Comparison of ENCODE assay signal across 20 cellular contexts in genomic region chr11:71431271-71431670, GRCh38. TPM values are rescaled to one million over a fixed set of nuclear protein-coding genes. Genes with fewer than 3 reads are reported as not detected.
DNase-seq lines count a peak whose midpoint lies in the region; ATAC-seq and TF ChIP-seq lines count a peak whose summit lies in the region.
"Had no signal": no experiment of that assay in that cellular context is flagged by ENCODE, and none has a peak within 500 bp of the region (broad histone marks: within the 10 kb centered on the region; RNA-seq: fewer than 3 reads in every experiment).

No MANE protein-coding gene starts in this region.

- TF ChIP-seq CTCF in mesothelial cell of epicardium (IDR thresholded peaks at IDR 0.05; ENCODE audit: unreplicated experiment) = no peak

- no peak for TF ChIP-seq POLR2A in erythroblast (IDR thresholded peaks at IDR 0.05; ENCODE audit: low read length)

- peaks cover 0 to 6% of the 10 kb centered on the region in 2 donors for H3K27me3 Mint-ChIP-seq in stimulated activated naive B cell treated with anti-CD40 and anti-IgM and Interleukin-4, amounts not matched to agents 10 μg/mL and 1 μg/mL and 100 μg/mL, for 72 hours
- H3K27me3 Mint-ChIP-seq in mesothelial cell of epicardium (ENCODE audit: low read depth) = no peaks in the 10 kb centered on the region
- H3K27me3 Mint-ChIP-seq: IgD-negative memory B cell had no signal

- peaks cover 10 to 19% of the 10 kb centered on the region in 2 donors for H3K4me1 Mint-ChIP-seq in stimulated activated naive B cell treated with anti-CD40 and anti-IgM and Interleukin-4, amounts not matched to agents 10 μg/mL and 1 μg/mL and 100 μg/mL, for 72 hours
- H3K4me1 Mint-ChIP-seq in mesothelial cell of epicardium = peaks cover 2% of the 10 kb centered on the region

- no peaks in the 10 kb centered on the region for H3K27me3 ChIP-seq in layer of hippocampus (ENCODE audit: control insufficient read depth, insufficient read depth, low read length)
- H3K27me3 ChIP-seq: BLaER1, SJCRH30 had no signal

- H3K27ac ChIP-seq in layer of hippocampus (ENCODE audit: low read depth, low read length) = peak overlapping the region; percentile 42
- H3K27ac ChIP-seq: BLaER1, SJCRH30 had no signal

- DNase-seq in activated effector memory CD4-positive, alpha-beta T cell treated with anti-CD3 and anti-CD28 coated beads, Interleukin-2, amount 50 U/mL, for 16 hours = peak; percentile 42
- DNase-seq in activated effector memory CD4-positive, alpha-beta T cell treated with Interleukin-2 at 50 U/mL for 16 hours = no peak
- no peak for DNase-seq in stimulated activated naive B cell treated with anti-CD40 and anti-IgM and Interleukin-4, amounts not matched to agents 10 μg/mL and 1 μg/mL and 100 μg/mL, for 72 hours
- no peak for DNase-seq in erythroblast (lab: John Stamatoyannopoulos, UW)
- DNase-seq in mesothelial cell of epicardium (ENCODE audit: low spot score in 2 of 2, unreplicated experiment in 2 of 2) = no peak
- DNase-seq in middle frontal gyrus (ENCODE audit: extremely low spot score, low spot score) = no peak
- DNase-seq: ACHN; CD4-positive, alpha-beta memory T cell; DMS153; Karpas-422; NCI-H1694; NCI-H2081; NCI-H2171; NCI-H524 treated with DMSO at 0.1 percent for 48 hours; NCI-H82; SJCRH30 had no signal

- H3K9me3 Mint-ChIP-seq in stimulated activated naive B cell treated with anti-CD40 and anti-IgM and Interleukin-4, amounts not matched to agents 10 μg/mL and 1 μg/mL and 100 μg/mL, for 72 hours = peaks cover 0 to 1% of the 10 kb centered on the region in 2 donors
- H3K9me3 Mint-ChIP-seq in mesothelial cell of epicardium = peaks cover 16% of the 10 kb centered on the region
- H3K9me3 Mint-ChIP-seq: IgD-negative memory B cell had no signal

- peaks cover 20 to 26% of the 10 kb centered on the region in 2 donors for H3K36me3 Mint-ChIP-seq in stimulated activated naive B cell treated with anti-CD40 and anti-IgM and Interleukin-4, amounts not matched to agents 10 μg/mL and 1 μg/mL and 100 μg/mL, for 72 hours
- peaks cover 14% of the 10 kb centered on the region for H3K36me3 Mint-ChIP-seq in mesothelial cell of epicardium
- H3K36me3 Mint-ChIP-seq: IgD-negative memory B cell had no signal

- no peak for ATAC-seq in stimulated activated naive B cell treated with anti-CD40 and anti-IgM and Interleukin-4, amounts not matched to agents 10 μg/mL and 1 μg/mL and 100 μg/mL, for 72 hours (replicated peaks)
- ATAC-seq in HG03571 (IDR thresholded peaks at IDR 0.05; ENCODE audit: unreplicated experiment) = no peak

- H3K27ac Mint-ChIP-seq in stimulated activated naive B cell treated with anti-CD40 and anti-IgM and Interleukin-4, amounts not matched to agents 10 μg/mL and 1 μg/mL and 100 μg/mL, for 72 hours = peak overlapping the region; percentile 31
- H3K27ac Mint-ChIP-seq in mesothelial cell of epicardium = no peak overlapping the region
- H3K27ac Mint-ChIP-seq: CD4-positive, alpha-beta memory T cell; IgD-negative memory B cell had no signal

- no peak overlapping the region for H3K4me3 Mint-ChIP-seq in stimulated activated naive B cell treated with anti-CD40 and anti-IgM and Interleukin-4, amounts not matched to agents 10 μg/mL and 1 μg/mL and 100 μg/mL, for 72 hours
- H3K4me3 Mint-ChIP-seq in mesothelial cell of epicardium = no peak overlapping the region
- H3K4me3 Mint-ChIP-seq: CD4-positive, alpha-beta memory T cell; IgD-negative memory B cell had no signal

RNA-seq across cellular contexts. Expression of gene DHCR7, which starts 16.9 kb away (rescaled TPM):
- total RNA-seq in mesothelial cell of epicardium = 94.8 to 110 TPM (median 98.2 TPM) in 3 replicates

RNA-seq across cellular contexts. Expression of gene NADSYN1, which starts 21.7 kb away (rescaled TPM):
- 67.8 to 71.8 TPM (median 71.0 TPM) in 3 replicates for total RNA-seq in mesothelial cell of epicardium
